Comparison of ENCODE assay signal across 11 cellular contexts in genomic region chr21:34844924-34845238, GRCh38.
DNase-seq lines count a peak whose midpoint lies in the region; ATAC-seq and TF ChIP-seq lines count a peak whose summit lies in the region.
"Had no signal": no experiment of that assay in that cellular context is flagged by ENCODE, and none has a peak within 500 bp of the region (broad histone marks: within the 10 kb centered on the region; RNA-seq: fewer than 3 reads in every experiment).

No MANE protein-coding gene starts in this region.

- H3K27me3 Mint-ChIP-seq in HFFc6 (ENCODE audit: insufficient read depth), result peaks cover 7% of the 10 kb centered on the region

- H3K36me3 ChIP-seq in rectal smooth muscle tissue (ENCODE audit: control insufficient read depth, insufficient read depth, low read length), result no peaks in the 10 kb centered on the region

- peak overlapping the region; percentile 85 for H3K27ac Mint-ChIP-seq in HFFc6

- no peak overlapping the region for H3K9ac ChIP-seq in rectal smooth muscle tissue (ENCODE audit: low read length)

- no peaks in the 10 kb centered on the region for H3K9me3 Mint-ChIP-seq in HFFc6

- H3K36me3 Mint-ChIP-seq in HFFc6 (ENCODE audit: low read depth), result peaks cover 59% of the 10 kb centered on the region

- no peaks in the 10 kb centered on the region for H3K4me1 ChIP-seq in rectal smooth muscle tissue (ENCODE audit: control insufficient read depth, insufficient read depth, low read length)

- peak overlapping the region; percentile 20 for H3K4me3 ChIP-seq in choroid plexus epithelial cell (ENCODE audit: low read depth, low read length)
- H3K4me3 ChIP-seq in rectal smooth muscle tissue (ENCODE audit: low read length), result peak overlapping the region; percentile 23

- H3K27me3 ChIP-seq in rectal smooth muscle tissue (ENCODE audit: control insufficient read depth, insufficient read depth, low read length), result no peaks in the 10 kb centered on the region

- no peak for TF ChIP-seq CTCF in HFFc6 (IDR thresholded peaks at IDR 0.05)
- no peak for TF ChIP-seq CTCF in choroid plexus epithelial cell (conservative IDR thresholded peaks at IDR 0.05; ENCODE audit: low read depth, low read length)

- H3K4me1 Mint-ChIP-seq in HFFc6 (ENCODE audit: low read depth), result peaks cover 70% of the 10 kb centered on the region

- 0 out of 2 replicates have a peak overlapping the region, but pooled peaks have one; percentile 24 for H3K4me3 Mint-ChIP-seq in HFFc6

- no peak overlapping the region for H3K27ac ChIP-seq in rectal smooth muscle tissue (ENCODE audit: low read depth, low read length)
- H3K27ac ChIP-seq in caudate nucleus (ENCODE audit: low read depth, low read length), result no peak overlapping the region

- no peak for DNase-seq in HFFc6
- peak; percentile 71 for DNase-seq in NCI-H2196 treated with DMSO at 0.1 percent for 48 hours (lab: John Stamatoyannopoulos, UW; ENCODE audit: unreplicated experiment)
- no peak for DNase-seq in choroid plexus epithelial cell (ENCODE audit: low read depth)
- DNase-seq in DMS53 (lab: John Stamatoyannopoulos, UW), result no peak
- DNase-seq in caudate nucleus (lab: John Stamatoyannopoulos, UW), result no peak
- DNase-seq: activated CD4-positive, CD25-positive, alpha-beta regulatory T cell treated with anti-CD3 and anti-CD28 coated beads, Interleukin-2, amount 50 U/mL, for 72 hours; cerebellar nuclear complex; NCI-H774 had no signal

- ATAC-seq in GM21737 (IDR thresholded peaks at IDR 0.05; ENCODE audit: unreplicated experiment) (no peak), HG03342 (IDR thresholded peaks at IDR 0.05; ENCODE audit: unreplicated experiment) (no peak)
